ENCODE assay signal across 8 cellular contexts in genomic region chr7:100476903-100477870, GRCh38. TPM values are rescaled to one million over a fixed set of nuclear protein-coding genes. Genes with fewer than 3 reads are reported as not detected.
A peak's percentile ranks its signal among the peaks of the same experiment; 100 is the strongest.
DNase-seq lines count a peak whose midpoint lies in the region; ATAC-seq and TF ChIP-seq lines count a peak whose summit lies in the region.

No MANE protein-coding gene starts in this region.

- H3K9ac ChIP-seq in Karpas-422 (ENCODE audit: low read length) = peak overlapping the region; percentile 98

- H3K4me3 ChIP-seq in BE2C (ENCODE audit: low read depth, low read length) (peak overlapping the region; percentile 91), Karpas-422 (ENCODE audit: low read length) (peak overlapping the region; percentile 86), left lung (peak overlapping the region; percentile 53 to 97), stomach (peak overlapping the region; percentile 97 to 100 (median 98))

- H3K9me2 ChIP-seq in Karpas-422 (replicated peaks; ENCODE audit: insufficient read depth, low read length) = no peaks in the 10 kb centered on the region

- DNase-seq in BE2C (peak; percentile 51), Karpas-422 (peak; percentile 78), left lung (peak in 1 of 2 donors; percentile 79), stomach (no peak), NCI-H69 (lab: John Stamatoyannopoulos, UW) (no peak), NCI-H1048 (lab: John Stamatoyannopoulos, UW) (no peak), AG08395 (ENCODE audit: low spot score) (no peak)

- intact Hi-C loops in left lung (cut with DNase I) = loop anchor here in 1 of 2 donors (10.0 kb wide), 1 partner anchor 208 kb away; no protein-coding TSS in a partner anchor
- intact Hi-C loops in stomach (cut with DNase I; ENCODE audit: low total_unique reads) = loop anchor here (10.0 kb wide), 1 partner anchor 198 kb away; the partner anchor contains the start of gene GNB2

- H3K9me3 ChIP-seq in BE2C (no peaks in the 10 kb centered on the region), Karpas-422 (ENCODE audit: low read length) (no peaks in the 10 kb centered on the region), left lung (no peaks in the 10 kb centered on the region), stomach (no peaks in the 10 kb centered on the region)

- peaks cover 4% of the 10 kb centered on the region for H3K4me1 ChIP-seq in BE2C
- peaks cover 37% of the 10 kb centered on the region for H3K4me1 ChIP-seq in Karpas-422 (ENCODE audit: low read length)
- peaks cover 21 to 63% of the 10 kb centered on the region in 2 donors for H3K4me1 ChIP-seq in left lung
- H3K4me1 ChIP-seq in stomach = peaks cover 53 to 66% (median 63%) of the 10 kb centered on the region in 4 donors

- H3K79me2 ChIP-seq in Karpas-422 (ENCODE audit: low read length) = peaks cover 37% of the 10 kb centered on the region

- TF ChIP-seq EP300 in stomach (IDR thresholded peaks at IDR 0.05) = no peak

- no peak for TF ChIP-seq POLR2A in stomach (IDR thresholded peaks at IDR 0.05)

- H4K20me1 ChIP-seq in Karpas-422 (ENCODE audit: insufficient read depth, low read depth, low read length) = no peaks in the 10 kb centered on the region

- 4 to 14% (median 11%) methylated on average over 6 to 30 of the region's 30 CpGs for WGBS in stomach, 5 donors

- H3K27me3 ChIP-seq in BE2C = no peaks in the 10 kb centered on the region
- H3K27me3 ChIP-seq in Karpas-422 (ENCODE audit: low read length) = no peaks in the 10 kb centered on the region
- no peaks in the 10 kb centered on the region for H3K27me3 ChIP-seq in left lung
- no peaks in the 10 kb centered on the region for H3K27me3 ChIP-seq in stomach

- H3K27ac ChIP-seq in Karpas-422 (ENCODE audit: low read length) = peak overlapping the region; percentile 79
- H3K27ac ChIP-seq in angular gyrus (ENCODE audit: low read depth, low read length) = peak overlapping the region; percentile 30
- H3K27ac ChIP-seq in left lung = peak overlapping the region; percentile 13 to 96
- peak overlapping the region in 4 of 5 donors; percentile 92 to 98 (median 96) for H3K27ac ChIP-seq in stomach

- no peak for ATAC-seq in left lung

- peaks cover 13% of the 10 kb centered on the region for H3K36me3 ChIP-seq in BE2C
- peaks cover 7% of the 10 kb centered on the region; the same call in 1 of the 2 replicates for H3K36me3 ChIP-seq in Karpas-422 (ENCODE audit: insufficient read depth, low read length)
- peaks cover 0 to 25% of the 10 kb centered on the region in 2 donors for H3K36me3 ChIP-seq in left lung
- peaks cover 13 to 44% (median 32%) of the 10 kb centered on the region in 4 donors for H3K36me3 ChIP-seq in stomach

- peak; percentile 16; the same call in 1 of the 2 replicates for TF ChIP-seq CTCF in BE2C (IDR thresholded peaks at IDR 0.05; ENCODE audit: low read depth, low read length)
- no peak for TF ChIP-seq CTCF in left lung (IDR thresholded peaks at IDR 0.05)
- TF ChIP-seq CTCF in stomach (IDR thresholded peaks at IDR 0.05) = no peak

- no peak overlapping the region for H2AFZ ChIP-seq in Karpas-422 (ENCODE audit: low read length)

- peak overlapping the region; percentile 92 for H3K4me2 ChIP-seq in Karpas-422 (ENCODE audit: low read depth, low read length, poor library complexity, severe bottlenecking)

RNA-seq across cellular contexts. Expression of gene TSC22D4, which starts 1.8 kb away (rescaled TPM):
- polyA plus RNA-seq in BE2C (2012; ENCODE audit: insufficient read depth, insufficient read length, low read depth) = 239 TPM
- 40.4 and 97.3 TPM in 2 replicates for total RNA-seq in Karpas-422 (2014; rRNA removed; shearing (Covaris generic); ENCODE audit: low replicate concordance)
- total RNA-seq in left lung = 10 to 100 TPM; 50.1 to 55.6 TPM
- total RNA-seq in stomach = 100 to 1,000 TPM in 1 of 5 donors, 10 to 100 TPM in 3, 1 to 10 TPM in 1; 9.4 to 120 (median 28.0) TPM
- polyA plus RNA-seq in stomach = 10 to 100 TPM; 25.1 to 44.8 (median 35.0) TPM

RNA-seq across cellular contexts. Expression of gene NYAP1, which starts 6.5 kb away (rescaled TPM):
- polyA plus RNA-seq in BE2C (2012; ENCODE audit: insufficient read depth, insufficient read length, low read depth) = 24.9 TPM
- not detected in 2 replicates for total RNA-seq in Karpas-422 (2014; rRNA removed; shearing (Covaris generic); ENCODE audit: low replicate concordance)
- under 1 TPM; 0.50 to 0.55 TPM for total RNA-seq in left lung
- under 1 TPM in 1 of 5 donors, not detected in 4; 0.73 TPM for total RNA-seq in stomach
- polyA plus RNA-seq in stomach = under 1 TPM in 2 of 3 donors, not detected in 1; 0.48 to 0.75 TPM

RNA-seq across cellular contexts. Expression of gene SPACDR, which starts 13.1 kb away (rescaled TPM):
- 0.45 TPM for polyA plus RNA-seq in BE2C (2012; ENCODE audit: insufficient read depth, insufficient read length, low read depth)
- total RNA-seq in Karpas-422 (2014; rRNA removed; shearing (Covaris generic); ENCODE audit: low replicate concordance) = 1.5 and 2.8 TPM in 2 replicates
- total RNA-seq in left lung (1 to 10 TPM in 1 of 2 donors, under 1 TPM in 1; 0.41 to 1.9 TPM), stomach (1 to 10 TPM in 1 of 5 donors, not detected in 4; 2.3 TPM)
- 1 to 10 TPM in 1 of 3 donors, under 1 TPM in 1, not detected in 1; 0.65 to 1.1 TPM for polyA plus RNA-seq in stomach

RNA-seq across cellular contexts. Expression of gene PPP1R35, which starts 40.9 kb away (rescaled TPM):
- 138 TPM for polyA plus RNA-seq in BE2C (2012; ENCODE audit: insufficient read depth, insufficient read length, low read depth)
- 25.9 and 106 TPM in 2 replicates for total RNA-seq in Karpas-422 (2014; rRNA removed; shearing (Covaris generic); ENCODE audit: low replicate concordance)
- total RNA-seq in left lung (10 to 100 TPM; 22.7 to 27.0 TPM), stomach (100 to 1,000 TPM in 1 of 5 donors, 10 to 100 TPM in 1, 1 to 10 TPM in 2, not detected in 1; 6.2 to 226 (median 38.9) TPM)
- polyA plus RNA-seq in stomach = 10 to 100 TPM; 29.5 to 78.0 (median 39.5) TPM

RNA-seq across cellular contexts. Expression of gene MEPCE, which starts 47.6 kb away (rescaled TPM):
- polyA plus RNA-seq in BE2C (2012; ENCODE audit: insufficient read depth, insufficient read length, low read depth) = 78.8 TPM
- total RNA-seq in Karpas-422 (2014; rRNA removed; shearing (Covaris generic); ENCODE audit: low replicate concordance) = 28.4 and 40.4 TPM in 2 replicates
- 10 to 100 TPM; 25.0 to 33.0 TPM for total RNA-seq in left lung
- total RNA-seq in stomach = 100 to 1,000 TPM in 1 of 5 donors, 10 to 100 TPM in 4; 14.1 to 117 (median 28.1) TPM
- 10 to 100 TPM; 17.4 to 21.4 (median 20.0) TPM for polyA plus RNA-seq in stomach

Comparison
In these comparisons a context has a peak if more than half of its experiments do, and no peak if none do; other contexts are left out.
1. DNase-seq: peak in BE2C (single experiment) and Karpas-422 (single experiment); none in stomach (single experiment), NCI-H69 (single experiment), NCI-H1048 (single experiment) and AG08395 (single experiment).
2. H3K27ac ChIP-seq: peak in every context shown above with its lines; median percentile 96 in stomach; 79 in Karpas-422; 54 in left lung; 30 in angular gyrus.
3. Peak in every context shown above with its lines, with median percentiles within 50 percentile points of each other: H3K4me3 ChIP-seq.